1 cellular context compared by ENCODE assay signal in genomic region chr10:93498196-93498595, GRCh38.
TF ChIP-seq lines count a peak whose summit lies in the region.

No MANE protein-coding gene starts in this region.

TF ChIP-seq in HCT116, 20 proteins besides CTCF, POLR2A, EP300 and RAD21 (continued from another document):
- TF ChIP-seq ZBTB33 (IDR thresholded peaks at IDR 0.05; ENCODE audit: extremely low read depth, insufficient replicate concordance, low read length) (no peak), CEBPB (IDR thresholded peaks at IDR 0.05; ENCODE audit: low read depth) (no peak), ZFX (IDR thresholded peaks at IDR 0.05) (no peak), YY1 (IDR thresholded peaks at IDR 0.05; ENCODE audit: extremely low read depth, insufficient replicate concordance, low read depth, low read length) (no peak)
